In genomic region chr14:58146399-58146798, GRCh38 we compare ENCODE assay signal across 19 cellular contexts. TPM values are rescaled to one million over a fixed set of nuclear protein-coding genes. Genes with fewer than 3 reads are reported as not detected.
"Had no signal": no experiment of that assay in that cellular context is flagged by ENCODE, and none has a peak within 500 bp of the region (broad histone marks: within the 10 kb centered on the region; RNA-seq: fewer than 3 reads in every experiment).

No MANE protein-coding gene starts in this region.

- H3K9me3 ChIP-seq: Peyer's patch, SJCRH30 had no signal

- H3K27ac ChIP-seq: PC-9, Peyer's patch, SJCRH30, SK-N-MC had no signal

- H3K36me3 ChIP-seq: Peyer's patch, SJCRH30 had no signal

- H3K4me1 ChIP-seq: Peyer's patch, SJCRH30 had no signal

- H2AFZ ChIP-seq: PC-9 had no signal

- H3K27me3 ChIP-seq: Peyer's patch had no signal

- H3K4me3 ChIP-seq: PC-9, Peyer's patch, SJCRH30, SK-N-MC had no signal

- H3K4me2 ChIP-seq: PC-9 had no signal

- DNase-seq: KBM-7; MV-4-11; NCI-H1105; NCI-H1417; NCI-H1436 treated with DMSO at 0.1 percent for 48 hours; NCI-H1694; NCI-H187 treated with DMSO at 0.1 percent for 48 hours; NCI-H345; NCI-H446 treated with DMSO at 0.1 percent for 48 hours; NCI-H510A treated with DMSO at 0.1 percent for 48 hours; NCI-H774; NK-92 treated with Interleukin-12 subunit alpha and Interleukin-12 subunit beta, amount 100 ng/mL, for 24 hours; PC-9; Peyer's patch; SHP77 treated with DMSO at 0.1 percent for 48 hours; SJCRH30 had no signal

RNA-seq across cellular contexts. Expression of gene ARMH4, which starts 5.6 kb away (rescaled TPM):
- total RNA-seq: HT-29, MCF 10A, PC-9 had no signal
